Comparison of ENCODE assay signal across 1 cellular context in genomic region chr19:13838071-13838942, GRCh38.
TF ChIP-seq lines count a peak whose summit lies in the region.

No MANE protein-coding gene starts in this region.

TF ChIP-seq in HepG2, 621 proteins besides CTCF, POLR2A, EP300 and RAD21:
- TF ChIP-seq IRX3 (CRISPR knock-in tag; IDR thresholded peaks at IDR 0.05; ENCODE audit: borderline replicate concordance, low read depth) (no peak), ZNF768 (CRISPR knock-in tag; IDR thresholded peaks at IDR 0.05) (peak; percentile 88)
